18 cellular contexts compared by ENCODE assay signal in genomic region chr9:111108946-111109345, GRCh38.
A peak's percentile ranks its signal among the peaks of the same experiment; 100 is the strongest.
DNase-seq lines count a peak whose midpoint lies in the region; ATAC-seq and TF ChIP-seq lines count a peak whose summit lies in the region.
"Had no signal": no experiment of that assay in that cellular context is flagged by ENCODE, and none has a peak within 500 bp of the region (broad histone marks: within the 10 kb centered on the region; RNA-seq: fewer than 3 reads in every experiment).

No MANE protein-coding gene starts in this region.

- no peaks in the 10 kb centered on the region for H3K9me2 ChIP-seq in GM23248 (ENCODE audit: insufficient read depth)
- H3K9me2 ChIP-seq: SK-N-SH had no signal

- H3K4me2 ChIP-seq in GM23248 (ENCODE audit: unreplicated experiment): peak overlapping the region; percentile 55
- no peak overlapping the region for H3K4me2 ChIP-seq in fibroblast of lung (ENCODE audit: extremely low read depth, insufficient read depth, low read length)
- H3K4me2 ChIP-seq: SK-N-SH had no signal

- no peak overlapping the region for H3K27ac Mint-ChIP-seq in effector memory CD8-positive, alpha-beta T cell
- H3K27ac Mint-ChIP-seq in activated naive CD4-positive, alpha-beta T cell treated with anti-CD3 and anti-CD28 coated beads, Interleukin-2, amount 50 U/mL, for 72 hours: no peak overlapping the region
- H3K27ac Mint-ChIP-seq: stimulated activated effector memory CD8-positive, alpha-beta T cell treated with anti-CD3 and anti-CD28 coated beads, Interleukin-12 subunit alpha, Interleukin-12 subunit beta, amount 100 ng/mL, for 72 hours had no signal

- H3K27me3 ChIP-seq in GM23248 (replicated peaks; ENCODE audit: insufficient read depth) (no peaks in the 10 kb centered on the region), fibroblast of lung (ENCODE audit: control insufficient read depth, insufficient read depth, low read length) (no peaks in the 10 kb centered on the region), psoas muscle (ENCODE audit: insufficient read depth in 3 of 3, low read length in 2 of 3) (no peaks in the 10 kb centered on the region)
- H3K27me3 ChIP-seq: gastroesophageal sphincter, sigmoid colon, vagina had no signal

- H3K9ac ChIP-seq in GM23248 (peak overlapping the region; percentile 46; the same call in 1 of the 2 replicates), fibroblast of lung (ENCODE audit: insufficient read depth, low read length) (no peak overlapping the region)
- H3K9ac ChIP-seq: SK-N-SH had no signal

- 4 to 7% methylated on average over 3 of the region's 3 CpGs for WGBS in GM23248 (ENCODE audit: low coverage in 1 of 2, low lambda C conversion rate in 2 of 2, missing lambda C conversion rate in 2 of 2), 2 experiments
- WGBS in psoas muscle, 3 donors: 84 to 92% (median 87%) methylated on average over 3 of the region's 3 CpGs

- H3K4me1 ChIP-seq in GM23248 (ENCODE audit: insufficient read depth) (peaks cover 14% of the 10 kb centered on the region), fibroblast of lung (ENCODE audit: control insufficient read depth, extremely low read depth, insufficient read depth, low read length) (no peaks in the 10 kb centered on the region), psoas muscle (no peaks in the 10 kb centered on the region)
- H3K4me1 ChIP-seq: gastroesophageal sphincter, sigmoid colon, vagina had no signal

- H3K4me3 ChIP-seq in AG04449 (ENCODE audit: low read depth, low read length): no peak overlapping the region
- no peak overlapping the region for H3K4me3 ChIP-seq in GM23248
- H3K4me3 ChIP-seq in fibroblast of lung (replicated peaks in 1 of 4; ENCODE audit: control extremely low read depth in 1 of 4, insufficient read depth in 1 of 4, low read depth in 3 of 4, low read length in 4 of 4): no peak overlapping the region
- no peak overlapping the region for H3K4me3 ChIP-seq in psoas muscle
- H3K4me3 ChIP-seq: gastroesophageal sphincter, sigmoid colon, vagina had no signal

- DNase-seq in AG04449 (ENCODE audit: low read depth, low spot score) (peak; percentile 41), GM23248 (peak; percentile 97), NOMO-1 treated with DMSO at 0.1 percent for 48 hours (lab: John Stamatoyannopoulos, UW; ENCODE audit: unreplicated experiment) (peak; percentile 90), fibroblast of lung (ENCODE audit: low read depth in 2 of 2) (peak; percentile 53 to 95), pons (ENCODE audit: low spot score) (no peak), psoas muscle (no peak)
- no peak for DNase-seq in effector memory CD8-positive, alpha-beta T cell
- no peak for DNase-seq in activated naive CD4-positive, alpha-beta T cell treated with anti-CD3 and anti-CD28 coated beads, Interleukin-2, amount 50 U/mL, for 72 hours (ENCODE audit: low spot score in 2 of 2)
- DNase-seq: activated CD8-positive, alpha-beta memory T cell treated with anti-CD3 and anti-CD28 coated beads for 24 hours; mesendoderm; NCI-H1092; NCI-H2171 treated with DMSO at 0.1 percent for 48 hours; sigmoid colon; SK-N-SH; stimulated activated CD4-positive, alpha-beta T cell treated with anti-CD3 and anti-CD28 coated beads, Interleukin-4, amount 100 ng/mL, for 4 hours had no signal

- H3K79me2 ChIP-seq in GM23248 (ENCODE audit: insufficient read depth) (no peaks in the 10 kb centered on the region), fibroblast of lung (ENCODE audit: control insufficient read depth, insufficient read depth, low read length) (no peaks in the 10 kb centered on the region)

- peaks cover 7% of the 10 kb centered on the region; the same call in 1 of the 2 replicates for H3F3A ChIP-seq in GM23248 (ENCODE audit: insufficient read depth)

- POLR2A ChIA-PET in AG04449 (lab: Yijun Ruan, JAX): no interaction called here

- H3K27ac ChIP-seq in GM23248 (peak overlapping the region; percentile 77), fibroblast of lung (ENCODE audit: insufficient read depth, low read length) (peak overlapping the region; percentile 2), psoas muscle (no peak overlapping the region)
- H3K27ac ChIP-seq: gastroesophageal sphincter, sigmoid colon, vagina had no signal

- H4K20me1 ChIP-seq in GM23248 (ENCODE audit: insufficient read depth) (no peaks in the 10 kb centered on the region), fibroblast of lung (ENCODE audit: control insufficient read depth, extremely low read depth, insufficient read depth, low read length) (no peaks in the 10 kb centered on the region)

- in situ Hi-C loops in GM23248 (cut with MboI): no loop called here

- no peaks in the 10 kb centered on the region for H3K4me1 Mint-ChIP-seq in effector memory CD8-positive, alpha-beta T cell (ENCODE audit: low read depth in 2 of 2)
- H3K4me1 Mint-ChIP-seq: stimulated activated effector memory CD8-positive, alpha-beta T cell treated with anti-CD3 and anti-CD28 coated beads, Interleukin-12 subunit alpha, Interleukin-12 subunit beta, amount 100 ng/mL, for 72 hours had no signal

- H3K36me3 Mint-ChIP-seq in effector memory CD8-positive, alpha-beta T cell (ENCODE audit: insufficient read depth): no peaks in the 10 kb centered on the region
- H3K36me3 Mint-ChIP-seq in activated naive CD4-positive, alpha-beta T cell treated with anti-CD3 and anti-CD28 coated beads, Interleukin-2, amount 50 U/mL, for 72 hours: no peaks in the 10 kb centered on the region
- H3K36me3 Mint-ChIP-seq: stimulated activated effector memory CD8-positive, alpha-beta T cell treated with anti-CD3 and anti-CD28 coated beads, Interleukin-12 subunit alpha, Interleukin-12 subunit beta, amount 100 ng/mL, for 72 hours had no signal

- no peaks in the 10 kb centered on the region for H3K36me3 ChIP-seq in GM23248 (ENCODE audit: low read depth)
- no peaks in the 10 kb centered on the region for H3K36me3 ChIP-seq in fibroblast of lung (ENCODE audit: control insufficient read depth, insufficient read depth, low read length)
- no peaks in the 10 kb centered on the region for H3K36me3 ChIP-seq in psoas muscle (ENCODE audit: insufficient read depth in 1 of 2, low read depth in 1 of 2)
- H3K36me3 ChIP-seq: gastroesophageal sphincter, sigmoid colon, vagina had no signal

- ATAC-seq in effector memory CD8-positive, alpha-beta T cell (replicated peaks): no peak
- no peak for ATAC-seq in activated naive CD4-positive, alpha-beta T cell treated with anti-CD3 and anti-CD28 coated beads, Interleukin-2, amount 50 U/mL, for 72 hours
- ATAC-seq in psoas muscle: no peak
- ATAC-seq: gastroesophageal sphincter; stimulated activated effector memory CD8-positive, alpha-beta T cell treated with anti-CD3 and anti-CD28 coated beads, Interleukin-12 subunit alpha, Interleukin-12 subunit beta, amount 100 ng/mL, for 72 hours had no signal

- no peak overlapping the region for H3K4me3 Mint-ChIP-seq in effector memory CD8-positive, alpha-beta T cell
- H3K4me3 Mint-ChIP-seq: stimulated activated effector memory CD8-positive, alpha-beta T cell treated with anti-CD3 and anti-CD28 coated beads, Interleukin-12 subunit alpha, Interleukin-12 subunit beta, amount 100 ng/mL, for 72 hours had no signal

- H3K27me3 Mint-ChIP-seq in effector memory CD8-positive, alpha-beta T cell: no peaks in the 10 kb centered on the region

- intact Hi-C loops in psoas muscle (cut with DNase I): no loop called here

- TF ChIP-seq CTCF in AG04449 (IDR thresholded peaks at IDR 0.05; ENCODE audit: insufficient read depth, low read length, missing control alignments) (no peak), fibroblast of lung (conservative IDR thresholded peaks at IDR 0.05 in 1 of 2, IDR thresholded peaks at IDR 0.05 in 1 of 2; ENCODE audit: low read depth in 1 of 2, low read length in 2 of 2) (no peak), psoas muscle (IDR thresholded peaks at IDR 0.05) (no peak)

- H2AFZ ChIP-seq in GM23248: no peak overlapping the region
- no peak overlapping the region for H2AFZ ChIP-seq in fibroblast of lung (ENCODE audit: low read length)

- no peaks in the 10 kb centered on the region for H3K9me3 ChIP-seq in GM23248 (ENCODE audit: low read depth)
- no peaks in the 10 kb centered on the region for H3K9me3 ChIP-seq in fibroblast of lung (ENCODE audit: control insufficient read depth, insufficient read depth, low read depth, low read length)
- no peaks in the 10 kb centered on the region for H3K9me3 ChIP-seq in psoas muscle
- H3K9me3 ChIP-seq: gastroesophageal sphincter, sigmoid colon, SK-N-SH, vagina had no signal

- peaks cover 0 to 2% of the 10 kb centered on the region in 2 donors for H3K9me3 Mint-ChIP-seq in effector memory CD8-positive, alpha-beta T cell
- H3K9me3 Mint-ChIP-seq in activated naive CD4-positive, alpha-beta T cell treated with anti-CD3 and anti-CD28 coated beads, Interleukin-2, amount 50 U/mL, for 72 hours: no peaks in the 10 kb centered on the region
- H3K9me3 Mint-ChIP-seq: stimulated activated effector memory CD8-positive, alpha-beta T cell treated with anti-CD3 and anti-CD28 coated beads, Interleukin-12 subunit alpha, Interleukin-12 subunit beta, amount 100 ng/mL, for 72 hours had no signal

- CTCF ChIA-PET in AG04449 (lab: Yijun Ruan, JAX): no interaction called here

Comparison
In these comparisons a context has a peak if more than half of its experiments do, and no peak if none do; other contexts are left out.
1. DNase-seq: peak in AG04449 (single experiment), GM23248 (single experiment), NOMO-1 treated with DMSO at 0.1 percent for 48 hours (single experiment) and fibroblast of lung (2 of 2); none in effector memory CD8-positive, alpha-beta T cell (0 of 3), activated naive CD4-positive, alpha-beta T cell treated with anti-CD3 and anti-CD28 coated beads, Interleukin-2, amount 50 U/mL, for 72 hours (0 of 2), pons (single experiment) and psoas muscle (0 of 2).